Comparison of ENCODE assay signal across 13 cellular contexts in genomic region chr3:13600950-13601691, GRCh38. TPM values are rescaled to one million over a fixed set of nuclear protein-coding genes. Genes with fewer than 3 reads are reported as not detected.
DNase-seq lines count a peak whose midpoint lies in the region; ATAC-seq, FAIRE-seq and TF ChIP-seq lines count a peak whose summit lies in the region.
"Had no signal": no experiment of that assay in that cellular context is flagged by ENCODE, and none has a peak within 500 bp of the region (broad histone marks: within the 10 kb centered on the region; RNA-seq: fewer than 3 reads in every experiment).

No MANE protein-coding gene starts in this region.

- H3K27me3 Mint-ChIP-seq in brain: peaks cover 15% of the 10 kb centered on the region

- peaks cover 0 to 8% (median 5%) of the 10 kb centered on the region in 5 experiments for H3K9me3 Mint-ChIP-seq in brain
- H3K9me3 Mint-ChIP-seq: activated B cell treated with CpG ODN at 0.5 μM for 24 hours had no signal

- no peaks in the 10 kb centered on the region for H3K9me3 ChIP-seq in HepG2 (ENCODE audit: low read length)
- H3K9me3 ChIP-seq: BLaER1, right lobe of liver had no signal

- no peak for TF ChIP-seq EP300 in HepG2 (IDR thresholded peaks at IDR 0.05; ENCODE audit: low read depth in 2 of 2, low read length in 2 of 2)
- TF ChIP-seq EP300 in HepG2 (CRISPR knock-in tag; IDR thresholded peaks at IDR 0.05; ENCODE audit: borderline replicate concordance): no peak

- POLR2A ChIA-PET in HepG2 (lab: Yijun Ruan, JAX): no interaction called here

- CTCF ChIA-PET in HepG2 (lab: Yijun Ruan, JAX; ENCODE audit: low intra/inter-chr PET ratio, low total read pairs): no interaction called here

- H3K27ac ChIP-seq in HepG2 (ENCODE audit: extremely low read length, insufficient read depth, low read length): no peak overlapping the region
- H3K27ac ChIP-seq: BLaER1, right lobe of liver had no signal

- no peak for TF ChIP-seq POLR2A in HepG2 (IDR thresholded peaks at IDR 0.05; ENCODE audit: insufficient read depth in 1 of 2, low read depth in 2 of 2, low read length in 2 of 2)

- H3K36me3 ChIP-seq in HepG2 (replicated peaks in 1 of 2; ENCODE audit: control insufficient read depth in 1 of 2, insufficient read depth in 2 of 2, low read length in 2 of 2): no peaks in the 10 kb centered on the region
- H3K36me3 ChIP-seq: BLaER1, right lobe of liver had no signal

- H3K4me1 Mint-ChIP-seq in brain: peaks cover 31% of the 10 kb centered on the region
- H3K4me1 Mint-ChIP-seq: activated B cell treated with CpG ODN at 0.5 μM for 24 hours had no signal

- ATAC-seq in HepG2: no peak
- ATAC-seq in HG03108 (IDR thresholded peaks at IDR 0.05; ENCODE audit: unreplicated experiment): no peak
- no peak for ATAC-seq in HG03457 (IDR thresholded peaks at IDR 0.05; ENCODE audit: unreplicated experiment)

- DNase-seq in A172 (ENCODE audit: low spot score) (peak; percentile 96), HT1080 (ENCODE audit: low read depth) (peak; percentile 69), HepG2 (ENCODE audit: low spot score) (no peak), SHP77 treated with DMSO at 0.1 percent for 48 hours (lab: John Stamatoyannopoulos, UW) (no peak), NCI-H1417 (lab: John Stamatoyannopoulos, UW) (no peak)
- DNase-seq: activated B cell treated with CpG ODN at 0.5 μM for 24 hours, activated gamma-delta T cell, MM.1S, right lobe of liver had no signal

- H3K27me3 ChIP-seq in HepG2 (ENCODE audit: control insufficient read depth in 1 of 2, insufficient read depth in 2 of 2, low read length in 2 of 2): peaks cover 7 to 11% of the 10 kb centered on the region in 2 experiments; a peak in 4 of 5 replicates
- H3K27me3 ChIP-seq: BLaER1, right lobe of liver had no signal

- no peaks in the 10 kb centered on the region for H3K79me2 ChIP-seq in HepG2 (ENCODE audit: insufficient read depth, low read length)

- intact Hi-C loops in HepG2 (cut with micrococcal nuclease; ENCODE audit: unreplicated experiment): no loop called here

- H3K4me1 ChIP-seq in HepG2 (ENCODE audit: insufficient read depth, low read length): peaks cover 3% of the 10 kb centered on the region
- H3K4me1 ChIP-seq: right lobe of liver had no signal

- no peak overlapping the region for H3K4me3 Mint-ChIP-seq in brain
- H3K4me3 Mint-ChIP-seq: activated B cell treated with CpG ODN at 0.5 μM for 24 hours had no signal

- in situ Hi-C loops in HepG2 (cut with HindIII; ENCODE audit: extremely low pct_ligation_motif_present, low pct_unique_long_range_greater_than_20kb): no loop called here

- peak overlapping the region in 4 of 5 experiments; percentile 5 to 47 (median 28) for H3K27ac Mint-ChIP-seq in brain
- H3K27ac Mint-ChIP-seq: activated B cell treated with CpG ODN at 0.5 μM for 24 hours had no signal

- no peak for FAIRE-seq in HepG2 (lab: Jason Lieb, UNC)

- no peak overlapping the region for H3K9ac ChIP-seq in HepG2 (ENCODE audit: insufficient read depth, low read depth, low read length)
- H3K9ac ChIP-seq: BLaER1 had no signal

- H4K20me1 ChIP-seq in HepG2 (ENCODE audit: insufficient read depth, low read length): no peaks in the 10 kb centered on the region
- H4K20me1 ChIP-seq: BLaER1 had no signal

- WGBS in HepG2 (ENCODE audit: low lambda C conversion rate): 44% methylated on average over 6 of the region's 9 CpGs

- H3K4me3 ChIP-seq in HepG2 (replicated peaks in 1 of 3; ENCODE audit: insufficient read depth in 1 of 3, low read depth in 2 of 3, low read length in 3 of 3): no peak overlapping the region
- H3K4me3 ChIP-seq: BLaER1, right lobe of liver had no signal

- no TSS peak for BruUV-seq in HepG2 (replicated peaks; lab: Mats Ljungman, UMichigan)

- no peak overlapping the region for H2AFZ ChIP-seq in HepG2 (ENCODE audit: low read length)

- no peak for TF ChIP-seq CTCF in brain (conservative IDR thresholded peaks at IDR 0.05)
- no peak for TF ChIP-seq CTCF in HepG2 (CRISPR knock-in tag; IDR thresholded peaks at IDR 0.05)

- no peak overlapping the region for H3K4me2 ChIP-seq in HepG2 (ENCODE audit: low read depth, low read length)
- H3K4me2 ChIP-seq: BLaER1 had no signal

- H3K36me3 Mint-ChIP-seq in brain: peaks cover 3% of the 10 kb centered on the region

- TF ChIP-seq RAD21 in HepG2 (CRISPR knock-in tag; IDR thresholded peaks at IDR 0.05): no peak

TF ChIP-seq in HepG2, 621 proteins besides CTCF, POLR2A, EP300 and RAD21:
- TF ChIP-seq SRY (CRISPR knock-in tag; IDR thresholded peaks at IDR 0.05) (no peak), CREB1 (IDR thresholded peaks at IDR 0.05) (peak; percentile 42; the same call in 1 of the 2 replicates), CREB1 (CRISPR knock-in tag; IDR thresholded peaks at IDR 0.05) (no peak), RNF2 (conservative IDR thresholded peaks at IDR 0.05; ENCODE audit: low read depth) (no peak)

RNA-seq across cellular contexts. Expression of gene FBLN2, which starts 52.2 kb away (rescaled TPM):
- 0.07 and 0.41 TPM in 2 replicates for total RNA-seq in A172 (2014; rRNA removed; shearing (Covaris generic))
- 0.03 and 0.05 TPM in 2 replicates for total RNA-seq in HT1080 (2014; rRNA removed; shearing (Covaris generic))
- 0.08 and 0.21 TPM in 2 replicates for polyA plus RNA-seq in HT1080 (2015; cell fraction: cytosol; rRNA removed)
- 0.37 and 0.49 TPM in 2 replicates for polyA plus RNA-seq in HT1080 (2015; cell fraction: nucleus; rRNA removed)
- polyA plus RNA-seq in brain (ENCODE audit: insufficient read depth, low read depth, low replicate concordance) (3.6 TPM), HepG2 (2011; rRNA removed) (0.04 TPM in 1 of 2 replicates, not detected in the other)
- not detected in 2 replicates for total RNA-seq in HepG2 (2016; rRNA removed; fragmentation: Illumina TruSeq; extraction: Trizol)
- total RNA-seq in HepG2 (2016; cell fraction: cytosol; rRNA removed; fragmentation: Illumina TruSeq; extraction: Trizol; ENCODE audit: low read depth): not detected in 2 replicates
- not detected in 2 replicates for total RNA-seq in HepG2 (2016; cell fraction: insoluble cytoplasmic fraction; rRNA removed; fragmentation: Illumina TruSeq; extraction: Trizol)
- total RNA-seq in HepG2 (2016; cell fraction: membrane; rRNA removed; fragmentation: Illumina TruSeq; extraction: Trizol): not detected in 2 replicates
- not detected in 2 replicates for total RNA-seq in HepG2 (2016; cell fraction: nucleus; rRNA removed; fragmentation: Illumina TruSeq; extraction: Trizol)
- 0.04 TPM in 2 replicates for polyA plus RNA-seq in HepG2 (2011; cell fraction: cytosol; rRNA removed)
- 0.02 and 0.05 TPM in 2 replicates for polyA plus RNA-seq in HepG2 (2011; cell fraction: nucleus; rRNA removed)
- polyA plus RNA-seq in HepG2 (2012): 0.05 and 0.08 TPM in 2 replicates
- polyA plus RNA-seq in HepG2 (2016; cell fraction: cytosol; fragmentation: Illumina TruSeq; extraction: Trizol; ENCODE audit: low read depth): not detected in 2 replicates
- not detected in 2 replicates for polyA plus RNA-seq in HepG2 (2016; cell fraction: insoluble cytoplasmic fraction; fragmentation: Illumina TruSeq; extraction: Trizol; ENCODE audit: low read depth)
- not detected in 2 replicates for polyA plus RNA-seq in HepG2 (2016; cell fraction: membrane; fragmentation: Illumina TruSeq; extraction: Trizol; ENCODE audit: low read depth)
- not detected in 2 replicates for polyA plus RNA-seq in HepG2 (2016; cell fraction: nucleus; fragmentation: Illumina TruSeq; extraction: Trizol; ENCODE audit: insufficient read depth, low read depth)
- polyA minus RNA-seq in HepG2 (2011; rRNA and poly(A)+ RNA removed; ENCODE audit: low replicate concordance): 0.06 and 0.12 TPM in 2 replicates
- polyA minus RNA-seq in HepG2 (2011; cell fraction: cytosol; rRNA and poly(A)+ RNA removed): not detected in 2 replicates
- 0.37 TPM in 1 of 2 replicates, not detected in the other for polyA minus RNA-seq in HepG2 (2011; cell fraction: nucleus; rRNA and poly(A)+ RNA removed)

Comparison
In these comparisons a context has a peak if more than half of its experiments do, and no peak if none do; other contexts are left out.
1. DNase-seq: peak in A172 (single experiment) and HT1080 (single experiment); none in HepG2 (single experiment), SHP77 treated with DMSO at 0.1 percent for 48 hours (single experiment) and NCI-H1417 (0 of 3).